23 cellular contexts compared by ENCODE assay signal in genomic region chr20:22623211-22623610, GRCh38. TPM values are rescaled to one million over a fixed set of nuclear protein-coding genes. Genes with fewer than 3 reads are reported as not detected.
DNase-seq lines count a peak whose midpoint lies in the region; ATAC-seq, FAIRE-seq and TF ChIP-seq lines count a peak whose summit lies in the region.
"Had no signal": no experiment of that assay in that cellular context is flagged by ENCODE, and none has a peak within 500 bp of the region (broad histone marks: within the 10 kb centered on the region; RNA-seq: fewer than 3 reads in every experiment).

No MANE protein-coding gene starts in this region.

- H3K4me2 ChIP-seq in HepG2 (ENCODE audit: low read depth, low read length), result no peak overlapping the region

- intact Hi-C loops in HepG2 (cut with micrococcal nuclease; ENCODE audit: unreplicated experiment), result no loop called here
- intact Hi-C loops in right lobe of liver (cut with DNase I), result no loop called here

- H3K9me3 ChIP-seq in HepG2 (ENCODE audit: low read length) (no peaks in the 10 kb centered on the region), right lobe of liver (no peaks in the 10 kb centered on the region)
- H3K9me3 ChIP-seq: adrenal gland, Caco-2, SJCRH30 had no signal

- DNase-seq in HepG2 (ENCODE audit: low spot score) (peak; percentile 26), right lobe of liver (no peak), NCI-H510A treated with DMSO at 0.1 percent for 48 hours (lab: John Stamatoyannopoulos, UW) (peak; percentile 35), epithelial cell of esophagus (ENCODE audit: low read depth) (peak; percentile 61), globus pallidus (ENCODE audit: low spot score) (no peak), NCI-H1694 treated with DMSO at 0.1 percent for 48 hours (lab: John Stamatoyannopoulos, UW) (no peak), ACHN (no peak)
- DNase-seq: activated CD4-positive, alpha-beta T cell treated with anti-CD3 and anti-CD28 coated beads for 1 hour; caudate nucleus; GF-D8; hypothalamus; KBM-7; left colon; NCI-H1105; NCI-H446; occipital lobe; right cardiac atrium had no signal

- TF ChIP-seq EP300 in HepG2 (IDR thresholded peaks at IDR 0.05; ENCODE audit: low read depth in 2 of 2, low read length in 2 of 2), result no peak
- no peak for TF ChIP-seq EP300 in HepG2 (CRISPR knock-in tag; IDR thresholded peaks at IDR 0.05; ENCODE audit: borderline replicate concordance)

- no peak overlapping the region for H2AFZ ChIP-seq in HepG2 (ENCODE audit: low read length)

- BruUV-seq in HepG2 (replicated peaks; lab: Mats Ljungman, UMichigan), result no TSS peak

- no peaks in the 10 kb centered on the region for H3K36me3 ChIP-seq in HepG2 (replicated peaks in 1 of 2; ENCODE audit: control insufficient read depth in 1 of 2, insufficient read depth in 2 of 2, low read length in 2 of 2)
- no peaks in the 10 kb centered on the region for H3K36me3 ChIP-seq in right lobe of liver
- H3K36me3 ChIP-seq: adrenal gland, SJCRH30 had no signal

- no peak overlapping the region for H3K4me3 ChIP-seq in HepG2 (replicated peaks in 1 of 3; ENCODE audit: insufficient read depth in 1 of 3, low read depth in 2 of 3, low read length in 3 of 3)
- H3K4me3 ChIP-seq in right lobe of liver, result no peak overlapping the region
- no peak overlapping the region for H3K4me3 ChIP-seq in epithelial cell of esophagus (ENCODE audit: low read length)
- H3K4me3 ChIP-seq: adrenal gland, SJCRH30 had no signal

- TF ChIP-seq POLR2A in HepG2 (IDR thresholded peaks at IDR 0.05; ENCODE audit: insufficient read depth in 1 of 2, low read depth in 2 of 2, low read length in 2 of 2) (no peak), right lobe of liver (IDR thresholded peaks at IDR 0.05) (no peak)

- no peak overlapping the region for H3K27ac ChIP-seq in HepG2 (ENCODE audit: extremely low read length, insufficient read depth, low read length)
- H3K27ac ChIP-seq in right lobe of liver, result no peak overlapping the region
- H3K27ac ChIP-seq: adrenal gland, SJCRH30 had no signal

- CTCF ChIA-PET in HepG2 (lab: Yijun Ruan, JAX; ENCODE audit: low intra/inter-chr PET ratio, low total read pairs), result no interaction called here

- in situ Hi-C loops in HepG2 (cut with HindIII; ENCODE audit: extremely low pct_ligation_motif_present, low pct_unique_long_range_greater_than_20kb), result no loop called here
- in situ Hi-C loops in ACHN (cut with HindIII; ENCODE audit: low pct_ligation_motif_present, low pct_unique_long_range_greater_than_20kb, low sequenced_read_pairs), result no loop called here

- POLR2A ChIA-PET in HepG2 (lab: Yijun Ruan, JAX), result no interaction called here

- H4K20me1 ChIP-seq in HepG2 (ENCODE audit: insufficient read depth, low read length), result no peaks in the 10 kb centered on the region

- no peak for FAIRE-seq in HepG2 (lab: Jason Lieb, UNC)
- FAIRE-seq: GM12891 had no signal

- TF ChIP-seq CTCF in HepG2 (CRISPR knock-in tag; IDR thresholded peaks at IDR 0.05) (no peak), right lobe of liver (IDR thresholded peaks at IDR 0.05) (no peak), epithelial cell of esophagus (IDR thresholded peaks at IDR 0.05; ENCODE audit: insufficient read depth, low read depth, low read length, missing control alignments) (peak; percentile 22)

- no peak for TF ChIP-seq RAD21 in HepG2 (CRISPR knock-in tag; IDR thresholded peaks at IDR 0.05)

- H3K4me1 ChIP-seq in HepG2 (ENCODE audit: insufficient read depth, low read length), result peaks cover 12% of the 10 kb centered on the region
- no peaks in the 10 kb centered on the region for H3K4me1 ChIP-seq in right lobe of liver
- H3K4me1 ChIP-seq: adrenal gland, SJCRH30 had no signal

- no peak overlapping the region for H3K9ac ChIP-seq in HepG2 (ENCODE audit: insufficient read depth, low read depth, low read length)

- 0 out of 5 replicates have a peak, but pooled peaks cover 4% of the 10 kb centered on the region in 2 experiments for H3K27me3 ChIP-seq in HepG2 (ENCODE audit: control insufficient read depth in 1 of 2, insufficient read depth in 2 of 2, low read length in 2 of 2)
- H3K27me3 ChIP-seq in right lobe of liver, result no peaks in the 10 kb centered on the region
- H3K27me3 ChIP-seq: adrenal gland, SJCRH30 had no signal

- no peaks in the 10 kb centered on the region for H3K79me2 ChIP-seq in HepG2 (ENCODE audit: insufficient read depth, low read length)

- ATAC-seq in HepG2 (peak; percentile 72), right lobe of liver (no peak), GM21619 (IDR thresholded peaks at IDR 0.05; ENCODE audit: unreplicated experiment) (no peak)
- ATAC-seq: left colon, right cardiac atrium had no signal

- 38% methylated on average over 6 of the region's 6 CpGs for WGBS in HepG2 (ENCODE audit: low lambda C conversion rate)
- WGBS in right lobe of liver (ENCODE audit: insufficient coverage, low coverage, low lambda C conversion rate, missing lambda C conversion rate), result 83% methylated on average over 4 of the region's 6 CpGs

TF ChIP-seq in HepG2, 621 proteins besides CTCF, POLR2A, EP300 and RAD21:
- TF ChIP-seq, protein P1, sequence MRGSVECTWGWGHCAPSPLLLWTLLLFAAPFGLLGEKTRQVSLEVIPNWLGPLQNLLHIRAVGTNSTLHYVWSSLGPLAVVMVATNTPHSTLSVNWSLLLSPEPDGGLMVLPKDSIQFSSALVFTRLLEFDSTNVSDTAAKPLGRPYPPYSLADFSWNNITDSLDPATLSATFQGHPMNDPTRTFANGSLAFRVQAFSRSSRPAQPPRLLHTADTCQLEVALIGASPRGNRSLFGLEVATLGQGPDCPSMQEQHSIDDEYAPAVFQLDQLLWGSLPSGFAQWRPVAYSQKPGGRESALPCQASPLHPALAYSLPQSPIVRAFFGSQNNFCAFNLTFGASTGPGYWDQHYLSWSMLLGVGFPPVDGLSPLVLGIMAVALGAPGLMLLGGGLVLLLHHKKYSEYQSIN (CRISPR knock-in tag; IDR thresholded peaks at IDR 0.05; ENCODE audit: borderline replicate concordance), result no peak
- peak; percentile 7; the same call in 1 of the 2 replicates for TF ChIP-seq SMC3 (IDR thresholded peaks at IDR 0.05; ENCODE audit: low read length)
- no peak for TF ChIP-seq MATR3 (CRISPR knock-in tag; IDR thresholded peaks at IDR 0.05)
- TF ChIP-seq ZNF558 (CRISPR knock-in tag; IDR thresholded peaks at IDR 0.05; ENCODE audit: borderline replicate concordance), result no peak
- TF ChIP-seq MEIS1 (CRISPR knock-in tag; IDR thresholded peaks at IDR 0.05; ENCODE audit: borderline replicate concordance), result no peak
- no peak for TF ChIP-seq AKAP8 (CRISPR knock-in tag; IDR thresholded peaks at IDR 0.05)
- peak; percentile 39 for TF ChIP-seq CREB1 (IDR thresholded peaks at IDR 0.05)
- no peak for TF ChIP-seq CREB1 (CRISPR knock-in tag; IDR thresholded peaks at IDR 0.05)
- TF ChIP-seq SAFB2 (CRISPR knock-in tag; IDR thresholded peaks at IDR 0.05; ENCODE audit: borderline replicate concordance, low read depth), result no peak
- TF ChIP-seq RBM39 (IDR thresholded peaks at IDR 0.05; ENCODE audit: low read depth, low read length, poor library complexity, severe bottlenecking), result no peak
- TF ChIP-seq SOX6 (IDR thresholded peaks at IDR 0.05), result no peak
- TF ChIP-seq SOX6 (CRISPR knock-in tag; IDR thresholded peaks at IDR 0.05), result no peak
- TF ChIP-seq HDAC1 (CRISPR knock-in tag; IDR thresholded peaks at IDR 0.05), result no peak

RNA-seq across cellular contexts. Expression of gene FOXA2, which starts 38.8 kb away (rescaled TPM):
- total RNA-seq in HepG2 (2016; rRNA removed; fragmentation: Illumina TruSeq; extraction: Trizol) (12.2 and 12.7 TPM in 2 replicates), right lobe of liver (10 to 100 TPM; 11.8 to 28.7 (median 21.2) TPM)
- 4.6 and 4.9 TPM in 2 replicates for total RNA-seq in HepG2 (2016; cell fraction: cytosol; rRNA removed; fragmentation: Illumina TruSeq; extraction: Trizol; ENCODE audit: low read depth)
- 10.8 and 13.2 TPM in 2 replicates for total RNA-seq in HepG2 (2016; cell fraction: insoluble cytoplasmic fraction; rRNA removed; fragmentation: Illumina TruSeq; extraction: Trizol)
- 11.1 and 12.0 TPM in 2 replicates for total RNA-seq in HepG2 (2016; cell fraction: membrane; rRNA removed; fragmentation: Illumina TruSeq; extraction: Trizol)
- 11.8 and 11.9 TPM in 2 replicates for total RNA-seq in HepG2 (2016; cell fraction: nucleus; rRNA removed; fragmentation: Illumina TruSeq; extraction: Trizol)
- 8.8 and 12.2 TPM in 2 replicates for polyA plus RNA-seq in HepG2 (2011; rRNA removed)
- 5.0 and 7.0 TPM in 2 replicates for polyA plus RNA-seq in HepG2 (2011; cell fraction: cytosol; rRNA removed)
- polyA plus RNA-seq in HepG2 (2011; cell fraction: nucleus; rRNA removed), result 31.5 and 34.4 TPM in 2 replicates
- 33.6 and 38.4 TPM in 2 replicates for polyA plus RNA-seq in HepG2 (2012)
- polyA plus RNA-seq in HepG2 (2016; cell fraction: cytosol; fragmentation: Illumina TruSeq; extraction: Trizol; ENCODE audit: low read depth), result 4.4 TPM in 2 replicates
- polyA plus RNA-seq in HepG2 (2016; cell fraction: insoluble cytoplasmic fraction; fragmentation: Illumina TruSeq; extraction: Trizol; ENCODE audit: low read depth), result 22.9 and 28.4 TPM in 2 replicates
- 9.4 and 9.7 TPM in 2 replicates for polyA plus RNA-seq in HepG2 (2016; cell fraction: membrane; fragmentation: Illumina TruSeq; extraction: Trizol; ENCODE audit: low read depth)
- polyA plus RNA-seq in HepG2 (2016; cell fraction: nucleus; fragmentation: Illumina TruSeq; extraction: Trizol; ENCODE audit: insufficient read depth, low read depth), result 30.5 and 31.3 TPM in 2 replicates
- 12.8 TPM in 1 of 2 replicates, not detected in the other for polyA minus RNA-seq in HepG2 (2011; rRNA and poly(A)+ RNA removed; ENCODE audit: low replicate concordance)
- polyA minus RNA-seq in HepG2 (2011; cell fraction: cytosol; rRNA and poly(A)+ RNA removed), result 12.6 and 15.2 TPM in 2 replicates
- polyA minus RNA-seq in HepG2 (2011; cell fraction: nucleus; rRNA and poly(A)+ RNA removed), result 6.7 and 9.3 TPM in 2 replicates
- total RNA-seq: adrenal gland, occipital lobe, right cardiac atrium, ureter had no signal
- polyA plus RNA-seq: adrenal gland, right cardiac atrium had no signal

Comparison
In these comparisons a context has a peak if more than half of its experiments do, and no peak if none do; other contexts are left out.
1. DNase-seq: peak in HepG2 (single experiment), NCI-H510A treated with DMSO at 0.1 percent for 48 hours (single experiment) and epithelial cell of esophagus (single experiment); none in right lobe of liver (0 of 3), globus pallidus (single experiment), NCI-H1694 treated with DMSO at 0.1 percent for 48 hours (single experiment) and ACHN (single experiment).